Comparison of ENCODE assay signal across 8 cellular contexts in genomic region chr17:77465358-77466041, GRCh38.
DNase-seq lines count a peak whose midpoint lies in the region; ATAC-seq and TF ChIP-seq lines count a peak whose summit lies in the region.

No MANE protein-coding gene starts in this region.

- no peaks in the 10 kb centered on the region for H3K9me2 ChIP-seq in PC-3 (replicated peaks; ENCODE audit: low read length)

- H2AFZ ChIP-seq in PC-3 (ENCODE audit: low read length): no peak overlapping the region

- CTCF ChIA-PET in PC-3 (lab: Charles Lee): interaction anchor here (0.6 kb wide), 1 partner anchor 472 kb away, joined by 5 read pairs; no protein-coding TSS in a partner anchor

- no peaks in the 10 kb centered on the region for H3K9me3 ChIP-seq in PC-3 (ENCODE audit: low read length)
- no peaks in the 10 kb centered on the region for H3K9me3 ChIP-seq in left ventricle myocardium inferior (replicated peaks)

- H3K36me3 ChIP-seq in PC-3 (ENCODE audit: low read depth, low read length) (peaks cover 21% of the 10 kb centered on the region), left ventricle myocardium inferior (no peaks in the 10 kb centered on the region)

- no TSS peak for BruUV-seq in PC-3 (replicated peaks; lab: Mats Ljungman, UMichigan)

- H3F3A ChIP-seq in PC-3 (ENCODE audit: low read length, unreplicated experiment): no peaks in the 10 kb centered on the region

- H3K4me1 ChIP-seq in PC-3 (ENCODE audit: insufficient read depth, low read length): peaks cover 18% of the 10 kb centered on the region
- peaks cover 93% of the 10 kb centered on the region for H3K4me1 ChIP-seq in left ventricle myocardium inferior

- H3K4me3 ChIP-seq in PC-3 (ENCODE audit: low read length) (no peak overlapping the region), left ventricle myocardium inferior (no peak overlapping the region)

- TF ChIP-seq CTCF in GM13977 (IDR thresholded peaks at IDR 0.05; ENCODE audit: extremely low read depth, insufficient read depth, missing control alignments) (no peak), PC-3 (conservative IDR thresholded peaks at IDR 0.05; ENCODE audit: low read depth, low read length) (no peak), left ventricle myocardium inferior (IDR thresholded peaks at IDR 0.05; ENCODE audit: borderline replicate concordance) (no peak)

- intact Hi-C loops in PC-3 (cut with micrococcal nuclease) (no loop called here), left ventricle myocardium inferior (cut with micrococcal nuclease) (no loop called here)

- H3K79me2 ChIP-seq in PC-3 (ENCODE audit: low read length): peaks cover 79% of the 10 kb centered on the region

- H3K27ac ChIP-seq in PC-3 (ENCODE audit: low read length) (peak overlapping the region; percentile 17; the same call in 1 of the 2 replicates), left ventricle myocardium inferior (replicated peaks) (peak overlapping the region; percentile 82)

- H3K4me2 ChIP-seq in PC-3 (ENCODE audit: low read length): peak overlapping the region; percentile 29; the same call in 1 of the 2 replicates

- POLR2A ChIA-PET in PC-3 (lab: Charles Lee; ENCODE audit: unreplicated experiment): interaction anchor here (0.6 to 0.7 kb wide), 3 partner anchors 142 to 682 kb away, joined by 3 to 5 read pairs (median 4); no protein-coding TSS in a partner anchor

- ATAC-seq in HG02763 (IDR thresholded peaks at IDR 0.05; ENCODE audit: unreplicated experiment) (peak; percentile 44), PC-3 (peak; percentile 67)

- in situ Hi-C loops in GM13977 (cut with MboI; ENCODE audit: low pct_unique_long_range_greater_than_20kb, low sequenced_read_pairs, unreplicated experiment): no loop called here

- DNase-seq in GM13977 (ENCODE audit: low spot score) (peak; percentile 86), PC-3 (peak; percentile 54), left ventricle myocardium inferior (peak; percentile 61), cerebellar cortex (ENCODE audit: low spot score) (no peak), NCI-H69 (lab: John Stamatoyannopoulos, UW) (no peak)
- peak; percentile 74 for DNase-seq in activated effector memory CD4-positive, alpha-beta T cell treated with Interleukin-2 at 50 U/mL for 16 hours
- peak; percentile 75 for DNase-seq in stimulated activated CD4-positive, alpha-beta T cell treated with anti-CD3 and anti-CD28 coated beads, Interleukin-15, amount 100 ng/mL, for 48 hours (ENCODE audit: low read depth in 2 of 2)

- H3K9ac ChIP-seq in PC-3 (ENCODE audit: low read length): no peak overlapping the region

- H3K27me3 ChIP-seq in PC-3 (ENCODE audit: low read length) (no peaks in the 10 kb centered on the region), left ventricle myocardium inferior (ENCODE audit: low read depth) (no peaks in the 10 kb centered on the region)

- H4K20me1 ChIP-seq in PC-3 (ENCODE audit: low read length): peaks cover 11% of the 10 kb centered on the region; the same call in 1 of the 2 replicates

Comparison
In these comparisons a context has a peak if more than half of its experiments do, and no peak if none do; other contexts are left out.
1. DNase-seq: peak in GM13977 (single experiment), PC-3 (single experiment), activated effector memory CD4-positive, alpha-beta T cell treated with Interleukin-2 at 50 U/mL for 16 hours (single experiment), left ventricle myocardium inferior (single experiment) and stimulated activated CD4-positive, alpha-beta T cell treated with anti-CD3 and anti-CD28 coated beads, Interleukin-15, amount 100 ng/mL, for 48 hours (2 of 2); none in cerebellar cortex (single experiment) and NCI-H69 (single experiment).